Comparison of ENCODE assay signal across 39 cellular contexts in genomic region chr9:27308691-27309390, GRCh38. TPM values are rescaled to one million over a fixed set of nuclear protein-coding genes. Genes with fewer than 3 reads are reported as not detected.
"Had no signal": no experiment of that assay in that cellular context is flagged by ENCODE, and none has a peak within 500 bp of the region (broad histone marks: within the 10 kb centered on the region; RNA-seq: fewer than 3 reads in every experiment).

No MANE protein-coding gene starts in this region.

- H3K79me2 ChIP-seq: hepatocyte had no signal

- ATAC-seq: activated CD4-positive, CD25-positive, alpha-beta regulatory T cell treated with anti-CD3 and anti-CD28 coated beads, Interleukin-2, amount 50 U/mL, for 24 hours; activated T-helper 17 cell treated with anti-CD3 and anti-CD28 coated beads, Interleukin-2, amount 50 U/mL, for 72 hours; effector memory CD8-positive, alpha-beta T cell; gastroesophageal sphincter; left colon; naive thymus-derived CD4-positive, alpha-beta T cell; right lobe of liver; stimulated activated naive CD8-positive, alpha-beta T cell treated with anti-CD3 and anti-CD28 coated beads, Interleukin-15, Interleukin-2, amounts not matched to agents 100 U/mL and 50 U/mL, for 24 hours had no signal

- H3K27me3 ChIP-seq: brain microvascular endothelial cell, gastroesophageal sphincter, hepatocyte, ovary, right lobe of liver, testis, vagina had no signal

- H3K4me3 ChIP-seq: gastroesophageal sphincter, hepatocyte, ovary, right lobe of liver, skin epidermis, testis, vagina had no signal

- H2AFZ ChIP-seq: hepatocyte had no signal

- DNase-seq: activated CD4-positive, alpha-beta T cell treated with anti-CD3 and anti-CD28 coated beads for 48 hours; activated CD4-positive, alpha-beta T cell treated with anti-CD3 and anti-CD28 coated beads, Interleukin-2, amount 50 U/mL, for 48 hours; activated CD8-positive, alpha-beta memory T cell treated with anti-CD3 and anti-CD28 coated beads for 24 hours; activated CD8-positive, alpha-beta memory T cell treated with anti-CD3 and anti-CD28 coated beads, Interleukin-2, amount 50 U/mL, for 4 hours; activated gamma-delta T cell treated with Interleukin-2 at 50 U/mL for 16 hours; activated naive CD4-positive, alpha-beta T cell treated with anti-CD3 and anti-CD28 coated beads, Interleukin-2, amount 50 U/mL, for 16 hours; activated T-cell treated with anti-CD3 and anti-CD28 coated beads, Interleukin-2, amount 50 U/mL, for 24 hours; amniotic stem cell; brain microvascular endothelial cell; cortex of kidney; effector memory CD8-positive, alpha-beta T cell; immature natural killer cell; kidney; left colon; midbrain; naive thymus-derived CD4-positive, alpha-beta T cell; ovary; right lobe of liver; stimulated activated CD4-positive, alpha-beta T cell treated with anti-CD3 and anti-CD28 coated beads, Interleukin-12 subunit alpha, Interleukin-12 subunit beta, amount 100 ng/mL, for 4 hours; stimulated activated CD4-positive, alpha-beta T cell treated with anti-CD3 and anti-CD28 coated beads, Interleukin-4, amount 100 ng/mL, for 1 hour; stimulated activated naive CD8-positive, alpha-beta T cell treated with anti-CD3 and anti-CD28 coated beads, Interleukin-15, Interleukin-2, amounts not matched to agents 100 U/mL and 50 U/mL, for 24 hours; T-helper 1 cell; testis had no signal

- H3K4me1 ChIP-seq: gastroesophageal sphincter, right lobe of liver, testis, vagina had no signal

- H3K4me2 ChIP-seq: hepatocyte had no signal

- H3K9me3 ChIP-seq: gastroesophageal sphincter, ovary, right lobe of liver, testis, vagina had no signal

- H3K36me3 ChIP-seq: brain microvascular endothelial cell, gastroesophageal sphincter, ovary, right lobe of liver, vagina had no signal

- H3K27ac ChIP-seq: brain microvascular endothelial cell, gastroesophageal sphincter, hepatocyte, ovary, right lobe of liver, skin epidermis, testis, vagina, VCaP had no signal

RNA-seq across cellular contexts. Expression of gene EQTN, which starts 11.9 kb away (rescaled TPM):
- total RNA-seq: activated T-helper 17 cell treated with anti-CD3 and anti-CD28 coated beads, Interleukin-2, amount 50 U/mL, for 72 hours; astrocyte; cardiac septum; chondrocyte; endothelial cell of umbilical vein; fibroblast of lung; fibroblast of villous mesenchyme; naive thymus-derived CD4-positive, alpha-beta T cell; renal cortical epithelial cell; right lobe of liver; vagina had no signal
- polyA plus RNA-seq: endothelial cell of umbilical vein; esophagus; fibroblast of lung; hepatocyte; immature natural killer cell; naive thymus-derived CD4-positive, alpha-beta T cell; neural cell had no signal
